ENCODE assay signal across 20 cellular contexts in genomic region chr16:50464325-50465290, GRCh38.
DNase-seq lines count a peak whose midpoint lies in the region; ATAC-seq and TF ChIP-seq lines count a peak whose summit lies in the region.
"Had no signal": no experiment of that assay in that cellular context is flagged by ENCODE, and none has a peak within 500 bp of the region (broad histone marks: within the 10 kb centered on the region; RNA-seq: fewer than 3 reads in every experiment).

No MANE protein-coding gene starts in this region.

- H3K9me3 Mint-ChIP-seq in GM23338 (no peaks in the 10 kb centered on the region), nephron (no peaks in the 10 kb centered on the region), immature natural killer cell (no peaks in the 10 kb centered on the region)
- no peaks in the 10 kb centered on the region for H3K9me3 Mint-ChIP-seq in activated CD4-positive, alpha-beta memory T cell treated with anti-CD3 and anti-CD28 coated beads, Interleukin-2, amount 10 ng/mL, durations not matched to agents 7 days and 5 days
- H3K9me3 Mint-ChIP-seq: activated naive CD4-positive, alpha-beta T cell treated with anti-CD3 and anti-CD28 coated beads for 36 hours had no signal

- H3K79me2 ChIP-seq in GM23338 (replicated peaks; ENCODE audit: insufficient read depth) = no peaks in the 10 kb centered on the region

- no peaks in the 10 kb centered on the region for H3K36me3 Mint-ChIP-seq in GM23338 (ENCODE audit: low read depth)
- no peaks in the 10 kb centered on the region for H3K36me3 Mint-ChIP-seq in nephron (ENCODE audit: low read depth)
- H3K36me3 Mint-ChIP-seq in activated CD4-positive, alpha-beta memory T cell treated with anti-CD3 and anti-CD28 coated beads, Interleukin-2, amount 10 ng/mL, durations not matched to agents 7 days and 5 days (ENCODE audit: low read depth) = no peaks in the 10 kb centered on the region
- peaks cover 0 to 3% (median 0%) of the 10 kb centered on the region in 3 donors for H3K36me3 Mint-ChIP-seq in immature natural killer cell
- H3K36me3 Mint-ChIP-seq: CD4-positive, alpha-beta memory T cell had no signal

- H3K27me3 Mint-ChIP-seq in GM23338 (ENCODE audit: insufficient read depth, low read depth, poor library complexity) (peaks cover 30% of the 10 kb centered on the region), nephron (ENCODE audit: low read depth) (peaks cover 58% of the 10 kb centered on the region), immature natural killer cell (ENCODE audit: low read depth in 3 of 3) (peaks cover 15 to 20% (median 16%) of the 10 kb centered on the region in 3 donors)
- peaks cover 30% of the 10 kb centered on the region for H3K27me3 Mint-ChIP-seq in activated CD4-positive, alpha-beta memory T cell treated with anti-CD3 and anti-CD28 coated beads, Interleukin-2, amount 10 ng/mL, durations not matched to agents 7 days and 5 days

- H3K4me3 Mint-ChIP-seq in GM23338 = no peak overlapping the region
- no peak overlapping the region for H3K4me3 Mint-ChIP-seq in nephron
- H3K4me3 Mint-ChIP-seq in activated CD4-positive, alpha-beta memory T cell treated with anti-CD3 and anti-CD28 coated beads, Interleukin-2, amount 10 ng/mL, durations not matched to agents 7 days and 5 days = no peak overlapping the region
- no peak overlapping the region for H3K4me3 Mint-ChIP-seq in immature natural killer cell
- H3K4me3 Mint-ChIP-seq: activated CD4-positive, alpha-beta T cell treated with anti-CD3 and anti-CD28 coated beads for 36 hours; activated naive CD4-positive, alpha-beta T cell treated with anti-CD3 and anti-CD28 coated beads for 36 hours had no signal

- H3K9me2 ChIP-seq in GM23338 (ENCODE audit: insufficient read depth) = no peaks in the 10 kb centered on the region

- H3K4me1 Mint-ChIP-seq in GM23338 (peaks cover 48% of the 10 kb centered on the region), nephron (peaks cover 29% of the 10 kb centered on the region), immature natural killer cell (peaks cover 4 to 6% of the 10 kb centered on the region in 2 donors)
- peaks cover 4% of the 10 kb centered on the region for H3K4me1 Mint-ChIP-seq in activated CD4-positive, alpha-beta memory T cell treated with anti-CD3 and anti-CD28 coated beads, Interleukin-2, amount 10 ng/mL, durations not matched to agents 7 days and 5 days

- POLR2A ChIA-PET in activated CD4-positive, alpha-beta memory T cell treated with anti-CD3 and anti-CD28 coated beads, Interleukin-2, amount 10 ng/mL, durations not matched to agents 7 days and 5 days (lab: Charles Lee) = no interaction called here

- no peak overlapping the region for H3K27ac ChIP-seq in 22Rv1
- no peak overlapping the region for H3K27ac ChIP-seq in GM23338 (ENCODE audit: low read depth)
- H3K27ac ChIP-seq: ascending aorta, GM23248, SJSA1 had no signal

- H3F3A ChIP-seq in GM23338 (replicated peaks; ENCODE audit: low read depth) = no peaks in the 10 kb centered on the region; the same call in 1 of the 2 replicates

- no peaks in the 10 kb centered on the region for H4K20me1 ChIP-seq in GM23338 (replicated peaks; ENCODE audit: insufficient read depth)

- peak; percentile 41 for DNase-seq in GM23338 (ENCODE audit: low spot score)
- no peak for DNase-seq in cardiac fibroblast (ENCODE audit: low read depth in 2 of 2)
- DNase-seq in activated CD4-positive, alpha-beta T cell treated with anti-CD3 and anti-CD28 coated beads, Interleukin-2, amount 50 U/mL, for 1 hour = no peak
- DNase-seq in LoVo (ENCODE audit: low spot score) = no peak
- DNase-seq in activated CD4-positive, alpha-beta memory T cell treated with anti-CD3 and anti-CD28 coated beads, Interleukin-2, amount 10 ng/mL, durations not matched to agents 7 days and 5 days = no peak
- DNase-seq in immature natural killer cell = no peak
- DNase-seq: activated CD4-positive, alpha-beta T cell treated with anti-CD3 and anti-CD28 coated beads for 36 hours; activated naive CD4-positive, alpha-beta T cell treated with anti-CD3 and anti-CD28 coated beads for 36 hours; GM23248; mesenchymal stem cell; NCI-H1105 treated with DMSO at 0.1 percent for 48 hours; NCI-H526 treated with DMSO at 0.1 percent for 48 hours; PC-3; right cardiac atrium; stimulated activated CD4-positive, alpha-beta T cell treated with anti-CD3 and anti-CD28 coated beads, Interleukin-2, amount 100 ng/mL, for 24 hours had no signal

- no peak overlapping the region for H3K4me2 ChIP-seq in GM23338

- CTCF ChIA-PET in activated CD4-positive, alpha-beta memory T cell treated with anti-CD3 and anti-CD28 coated beads, Interleukin-2, amount 10 ng/mL, durations not matched to agents 7 days and 5 days (lab: Charles Lee) = interaction anchor here (1.2 kb wide), 1 partner anchor 45 kb away, joined by 3 read pairs; no protein-coding TSS in a partner anchor

- H3K27me3 ChIP-seq in GM23338 (ENCODE audit: insufficient read depth) = peaks cover 47% of the 10 kb centered on the region
- H3K27me3 ChIP-seq: ascending aorta had no signal

- peaks cover 40% of the 10 kb centered on the region for H3K4me1 ChIP-seq in GM23338 (ENCODE audit: insufficient read depth)
- H3K4me1 ChIP-seq: SJSA1 had no signal

- no peaks in the 10 kb centered on the region for H3K36me3 ChIP-seq in GM23338 (ENCODE audit: insufficient read depth)
- H3K36me3 ChIP-seq: ascending aorta, SJSA1 had no signal

- no peak overlapping the region for H3K4me3 ChIP-seq in GM23338
- H3K4me3 ChIP-seq in cardiac fibroblast (replicated peaks in 1 of 2; ENCODE audit: low read depth in 2 of 2, low read length in 2 of 2) = no peak overlapping the region
- H3K4me3 ChIP-seq: ascending aorta, GM23248, SJSA1 had no signal

- H3K27ac Mint-ChIP-seq in GM23338 (no peak overlapping the region), nephron (no peak overlapping the region), immature natural killer cell (no peak overlapping the region)
- H3K27ac Mint-ChIP-seq in activated CD4-positive, alpha-beta memory T cell treated with anti-CD3 and anti-CD28 coated beads, Interleukin-2, amount 10 ng/mL, durations not matched to agents 7 days and 5 days = no peak overlapping the region
- H3K27ac Mint-ChIP-seq: activated CD4-positive, alpha-beta T cell treated with anti-CD3 and anti-CD28 coated beads for 36 hours; activated naive CD4-positive, alpha-beta T cell treated with anti-CD3 and anti-CD28 coated beads for 36 hours; CD4-positive, alpha-beta memory T cell had no signal

- TF ChIP-seq CTCF in 22Rv1 (IDR thresholded peaks at IDR 0.05) (0 out of 2 replicates have a peak, but pooled peaks have one; percentile 5), GM23338 (conservative IDR thresholded peaks at IDR 0.05; ENCODE audit: low read depth in 2 of 2) (peak; percentile 42 to 46), cardiac fibroblast (IDR thresholded peaks at IDR 0.05; ENCODE audit: low read depth, low read length) (peak; percentile 3), nephron (IDR thresholded peaks at IDR 0.05; ENCODE audit: unreplicated experiment in 3 of 3) (peak in 2 of 3 experiments; percentile 16 to 35)

- ATAC-seq in GM23338 = no peak
- ATAC-seq: activated CD4-positive, alpha-beta T cell treated with anti-CD3 and anti-CD28 coated beads for 36 hours; PC-3; right cardiac atrium had no signal

- no peak overlapping the region for H2AFZ ChIP-seq in GM23338
- H2AFZ ChIP-seq: GM23248 had no signal

TF ChIP-seq in GM23338, 12 proteins besides CTCF, POLR2A, EP300 and RAD21:
- TF ChIP-seq STAT1 (IDR thresholded peaks at IDR 0.05; ENCODE audit: unreplicated experiment) (no peak), ETS1 (IDR thresholded peaks at IDR 0.05) (no peak), CREB1 (CRISPR knock-in tag; IDR thresholded peaks at IDR 0.05; ENCODE audit: low read depth) (no peak), NANOG (IDR thresholded peaks at IDR 0.05; ENCODE audit: borderline replicate concordance) (no peak), EZH2phosphoT487 (IDR thresholded peaks at IDR 0.05; ENCODE audit: unreplicated experiment) (no peak), ZNF114 (CRISPR knock-in tag; IDR thresholded peaks at IDR 0.05) (no peak)
